In the genomic region with DNA sequence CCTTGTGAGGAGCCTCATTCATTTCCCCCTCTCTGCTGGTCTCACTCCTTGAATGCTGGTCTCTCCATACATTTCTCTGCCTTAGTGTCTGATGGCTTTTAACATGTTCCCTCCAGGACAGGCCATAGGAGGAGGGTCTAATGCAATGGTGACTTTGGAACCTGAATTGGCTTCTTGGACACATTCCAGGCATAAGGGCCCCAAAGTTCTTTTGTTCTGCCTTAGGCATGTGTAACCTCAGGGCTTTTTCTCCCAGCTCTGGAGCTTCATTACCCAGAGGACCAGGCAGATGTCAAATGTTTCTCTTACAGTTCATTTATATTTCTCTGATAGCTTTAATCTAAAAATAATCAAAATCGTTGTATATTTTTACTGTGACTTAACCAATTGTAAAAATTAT, we compare ENCODE assay signal across 10 cellular contexts.
"Had no signal": no experiment of that assay in that cellular context is flagged by ENCODE, and none has a peak within 500 bp of the region (broad histone marks: within the 10 kb centered on the region; RNA-seq: fewer than 3 reads in every experiment).

No MANE protein-coding gene starts in this region.

- H3K4me1 Mint-ChIP-seq: immature natural killer cell had no signal

- H3K36me3 Mint-ChIP-seq: immature natural killer cell had no signal

- H3K27ac Mint-ChIP-seq: immature natural killer cell, nephron progenitor cell had no signal

- H3K4me3 Mint-ChIP-seq: immature natural killer cell; nephron progenitor cell; T-helper 1 cell treated with Interleukin-12 subunit alpha and Interleukin-12 subunit beta and Interleukin-4 antibody, amounts not matched to agents 30 μg/mL and 1 μg/mL, for 36 hours had no signal

- H3K9me3 Mint-ChIP-seq: immature natural killer cell, nephron progenitor cell had no signal

- DNase-seq: activated CD4-positive, alpha-beta T cell treated with anti-CD3 and anti-CD28 coated beads, Interleukin-2, amount 50 U/mL, for 48 hours; activated CD4-positive, CD25-positive, alpha-beta regulatory T cell; glutamatergic neuron; immature natural killer cell; left colon; nephron progenitor cell; stimulated activated CD4-positive, alpha-beta T cell treated with anti-CD3 and anti-CD28 coated beads, Interleukin-12 subunit alpha, Interleukin-12 subunit beta, amount 100 ng/mL, for 4 hours; stimulated activated naive CD4-positive, alpha-beta T cell treated with Interleukin-2 at 50 U/mL for 16 hours; trophoblast cell had no signal

- ATAC-seq: left colon had no signal
